In the genomic region with DNA sequence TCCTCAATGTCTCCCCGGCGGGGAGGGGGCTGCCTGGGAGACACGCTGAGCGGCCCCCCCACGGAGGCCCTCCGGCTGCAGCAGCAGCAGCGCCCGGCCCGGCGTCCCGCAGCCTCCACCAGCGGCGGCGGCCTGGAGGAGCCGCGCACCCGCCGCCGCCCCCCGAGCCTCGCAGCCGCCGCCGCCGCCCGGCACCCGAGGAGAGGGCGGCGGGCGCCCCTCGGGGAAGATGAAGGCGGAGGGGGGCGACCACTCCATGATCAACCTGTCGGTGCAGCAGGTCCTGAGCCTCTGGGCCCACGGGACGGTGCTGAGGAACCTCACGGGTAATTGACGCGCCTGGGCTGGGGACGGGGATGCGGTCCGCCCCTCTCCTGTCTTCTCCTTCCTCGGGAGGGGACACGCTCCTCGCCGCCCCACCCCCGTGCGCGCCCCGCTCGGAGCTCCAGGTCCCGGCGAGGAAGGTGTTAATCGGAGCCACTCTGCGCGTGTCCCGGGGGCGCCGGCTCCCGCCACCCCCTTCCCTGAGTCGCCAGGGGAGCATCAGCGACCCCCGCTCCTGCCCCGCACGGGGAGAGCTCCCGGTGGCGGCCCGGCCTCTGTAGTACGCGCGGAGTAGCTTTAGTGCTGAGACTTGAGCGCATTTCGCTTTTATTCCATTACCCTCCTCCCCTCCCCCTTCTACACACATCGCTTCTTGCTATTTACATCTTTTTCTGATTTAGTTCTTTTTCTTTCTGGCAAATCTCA, we compare ENCODE assay signal across 8 cellular contexts. TPM values are rescaled to one million over a fixed set of nuclear protein-coding genes. Genes with fewer than 3 reads are reported as not detected.
DNase-seq lines count a peak whose midpoint lies in the region; ATAC-seq and TF ChIP-seq lines count a peak whose summit lies in the region.

No MANE protein-coding gene starts in this region.

- H3K4me3 ChIP-seq in neural progenitor cell (peak overlapping the region; percentile 96), uterus (peak overlapping the region; percentile 56 to 98)

- peaks cover 23% of the 10 kb centered on the region for H4K20me1 ChIP-seq in neural progenitor cell (ENCODE audit: low read depth)

- H3K9me3 ChIP-seq in neural progenitor cell (ENCODE audit: low read depth) (no peaks in the 10 kb centered on the region), uterus (no peaks in the 10 kb centered on the region)

- H3K9me3 Mint-ChIP-seq in neural progenitor cell = no peaks in the 10 kb centered on the region

- intact Hi-C loops in uterus (cut with DNase I; ENCODE audit: low total_unique reads) = no loop called here

- ATAC-seq in HG02852 (IDR thresholded peaks at IDR 0.05; ENCODE audit: unreplicated experiment) = peak; percentile 24
- ATAC-seq in foreskin keratinocyte = peak; percentile 8

- peaks cover 5% of the 10 kb centered on the region for H3K36me3 Mint-ChIP-seq in neural progenitor cell

- H2AFZ ChIP-seq in neural progenitor cell (replicated peaks) = peak overlapping the region; percentile 96

- peak overlapping the region; percentile 87 for H3K4me3 Mint-ChIP-seq in neural progenitor cell

- H3K27ac ChIP-seq in foreskin keratinocyte (no peak overlapping the region), neural progenitor cell (no peak overlapping the region), uterus (peak overlapping the region; percentile 70 to 91)

- TF ChIP-seq CTCF in foreskin keratinocyte (conservative IDR thresholded peaks at IDR 0.05) (no peak), neural progenitor cell (IDR thresholded peaks at IDR 0.05) (no peak), uterus (IDR thresholded peaks at IDR 0.05) (no peak)

- H3F3A ChIP-seq in neural progenitor cell (ENCODE audit: low read depth) = peaks cover 15% of the 10 kb centered on the region

- no peaks in the 10 kb centered on the region for H3K36me3 ChIP-seq in neural progenitor cell
- H3K36me3 ChIP-seq in uterus = no peaks in the 10 kb centered on the region

- H3K4me1 Mint-ChIP-seq in neural progenitor cell = peaks cover 27% of the 10 kb centered on the region

- H3K27me3 Mint-ChIP-seq in neural progenitor cell (ENCODE audit: insufficient read depth, low read depth) = peaks cover 4% of the 10 kb centered on the region

- H3K27me3 ChIP-seq in foreskin keratinocyte (peaks cover 73% of the 10 kb centered on the region), neural progenitor cell (peaks cover 44% of the 10 kb centered on the region), uterus (no peaks in the 10 kb centered on the region)

- DNase-seq in NOMO-1 (lab: John Stamatoyannopoulos, UW; ENCODE audit: unreplicated experiment in 2 of 2) (peak; percentile 46 to 61), NOMO-1 treated with dmso at 0.1 percent for 144 hours (lab: John Stamatoyannopoulos, UW; ENCODE audit: unreplicated experiment) (no peak), NCI-H69 (lab: John Stamatoyannopoulos, UW) (peak; percentile 38), foreskin keratinocyte (no peak), neural progenitor cell (ENCODE audit: low spot score) (peak; percentile 73), uterus (peak; percentile 31 to 34)
- peak; percentile 6 for DNase-seq in activated T-helper 9 cell treated with anti-CD3 and anti-CD28 coated beads, Interleukin-2, amount 50 U/mL, for 16 hours (ENCODE audit: low read depth)

- peak overlapping the region; percentile 45 for H3K9ac ChIP-seq in neural progenitor cell

- peak; percentile 10 to 21 for TF ChIP-seq POLR2A in uterus (IDR thresholded peaks at IDR 0.05)

- H3K27ac Mint-ChIP-seq in neural progenitor cell = no peak overlapping the region

- peaks cover 45% of the 10 kb centered on the region for H3K79me2 ChIP-seq in neural progenitor cell (ENCODE audit: low read depth)

- H3K4me1 ChIP-seq in foreskin keratinocyte (no peaks in the 10 kb centered on the region), neural progenitor cell (peaks cover 12% of the 10 kb centered on the region), uterus (peaks cover 0 to 5% of the 10 kb centered on the region in 2 donors)

- H3K4me2 ChIP-seq in neural progenitor cell = peak overlapping the region; percentile 93

RNA-seq across cellular contexts. Expression of gene TMEM170B, which starts 0.7 kb away (rescaled TPM):
- total RNA-seq in foreskin keratinocyte = 0.03 and 0.07 TPM in 2 replicates
- 0.01 and 0.02 TPM in 2 replicates for polyA plus RNA-seq in foreskin keratinocyte
- total RNA-seq in neural progenitor cell (ENCODE audit: low replicate concordance) = 13.6 and 19.7 TPM in 2 replicates
- total RNA-seq in uterus = 10 to 100 TPM in 3 of 4 donors, 1 to 10 TPM in 1; 2.0 to 15.3 (median 10.8) TPM

Comparison
In these comparisons a context has a peak if more than half of its experiments do, and no peak if none do; other contexts are left out.
1. DNase-seq: peak in NOMO-1 (2 of 2), NCI-H69 (single experiment), activated T-helper 9 cell treated with anti-CD3 and anti-CD28 coated beads, Interleukin-2, amount 50 U/mL, for 16 hours (single experiment), neural progenitor cell (single experiment) and uterus (2 of 2); none in NOMO-1 treated with dmso at 0.1 percent for 144 hours (single experiment) and foreskin keratinocyte (0 of 2).
2. H3K27ac ChIP-seq: peak in uterus (2 of 2); none in foreskin keratinocyte (single experiment) and neural progenitor cell (single experiment).